Comparison of ENCODE assay signal across 11 cellular contexts in genomic region chr13:32829676-32830091, GRCh38.
DNase-seq lines count a peak whose midpoint lies in the region; ATAC-seq, FAIRE-seq and TF ChIP-seq lines count a peak whose summit lies in the region.
"Had no signal": no experiment of that assay in that cellular context is flagged by ENCODE, and none has a peak within 500 bp of the region (broad histone marks: within the 10 kb centered on the region; RNA-seq: fewer than 3 reads in every experiment).

No MANE protein-coding gene starts in this region.

- H3K27me3 Mint-ChIP-seq in astrocyte (ENCODE audit: low read depth, unreplicated experiment): no peaks in the 10 kb centered on the region

- peak overlapping the region; percentile 38 for H2AFZ ChIP-seq in astrocyte (ENCODE audit: low read depth, low read length)

- no peak overlapping the region for H3K4me3 ChIP-seq in BJ (ENCODE audit: low read depth, low read length)
- no peak overlapping the region for H3K4me3 ChIP-seq in astrocyte (ENCODE audit: insufficient read depth, low read depth, low read length)
- H3K4me3 ChIP-seq in kidney epithelial cell (ENCODE audit: low read depth, low read length): no peak overlapping the region
- H3K4me3 ChIP-seq: pancreas, SJCRH30 had no signal

- peak overlapping the region; percentile 50 for H3K27ac Mint-ChIP-seq in astrocyte (ENCODE audit: unreplicated experiment)

- H3K27me3 ChIP-seq in BJ (ENCODE audit: control insufficient read depth, insufficient read depth, low read length) (no peaks in the 10 kb centered on the region), astrocyte (ENCODE audit: insufficient read depth, low read length) (no peaks in the 10 kb centered on the region), kidney epithelial cell (ENCODE audit: control insufficient read depth, insufficient read depth, low read length) (no peaks in the 10 kb centered on the region)
- H3K27me3 ChIP-seq: pancreas, SJCRH30 had no signal

- no peaks in the 10 kb centered on the region for H4K20me1 ChIP-seq in astrocyte (ENCODE audit: insufficient read depth, low read length)

- POLR2A ChIA-PET in BJ (lab: Charles Lee): no interaction called here

- no peaks in the 10 kb centered on the region for H3K9me3 ChIP-seq in astrocyte (ENCODE audit: insufficient read depth, low read depth, low read length)
- H3K9me3 ChIP-seq: pancreas, SJCRH30 had no signal

- TF ChIP-seq CTCF in BJ (IDR thresholded peaks at IDR 0.05; ENCODE audit: insufficient read depth, low read depth, low read length) (no peak), astrocyte (IDR thresholded peaks at IDR 0.05; ENCODE audit: insufficient read depth, low read depth, low read length) (no peak), kidney epithelial cell (IDR thresholded peaks at IDR 0.05; ENCODE audit: insufficient read depth, low read length, poor library complexity, severe bottlenecking) (no peak)

- H3K79me2 ChIP-seq in astrocyte (ENCODE audit: insufficient read depth, low read length): no peaks in the 10 kb centered on the region

- H3K4me3 Mint-ChIP-seq in astrocyte (ENCODE audit: unreplicated experiment): no peak overlapping the region

- peaks cover 25% of the 10 kb centered on the region for H3K4me1 ChIP-seq in astrocyte (ENCODE audit: insufficient read depth, low read length)
- H3K4me1 ChIP-seq: pancreas had no signal

- H3K27ac ChIP-seq in astrocyte (ENCODE audit: low read depth, low read length): peak overlapping the region; percentile 81
- H3K27ac ChIP-seq: pancreas, SJCRH30 had no signal

- H3K4me2 ChIP-seq in astrocyte (ENCODE audit: low read length): peak overlapping the region; percentile 72

- no peak for FAIRE-seq in astrocyte (lab: Jason Lieb, UNC)
- FAIRE-seq: colon, pancreas had no signal

- peak overlapping the region; percentile 72 for H3K9ac ChIP-seq in astrocyte (ENCODE audit: low read length)

- H3K4me1 Mint-ChIP-seq in astrocyte (ENCODE audit: low read depth, unreplicated experiment): peaks cover 22% of the 10 kb centered on the region

- no peaks in the 10 kb centered on the region for H3K36me3 Mint-ChIP-seq in astrocyte (ENCODE audit: low read depth, unreplicated experiment)

- DNase-seq in BJ (ENCODE audit: low read depth): peak; percentile 4
- DNase-seq in HS-5 (ENCODE audit: low read depth): peak; percentile 32
- DNase-seq in astrocyte (ENCODE audit: low read depth): peak; percentile 71
- DNase-seq in kidney epithelial cell (ENCODE audit: low read depth): peak; percentile 99
- no peak for DNase-seq in superior temporal gyrus (ENCODE audit: extremely low spot score)
- no peak for DNase-seq in GOT3 (lab: John Stamatoyannopoulos, UW)
- no peak for DNase-seq in AML-193 (lab: John Stamatoyannopoulos, UW)
- DNase-seq: pancreas, SJCRH30 had no signal

- CTCF ChIA-PET in BJ (lab: Yijun Ruan, JAX): no interaction called here

- H3K36me3 ChIP-seq in BJ (ENCODE audit: control insufficient read depth, insufficient read depth, low read length) (no peaks in the 10 kb centered on the region), astrocyte (ENCODE audit: insufficient read depth, low read length) (no peaks in the 10 kb centered on the region), kidney epithelial cell (ENCODE audit: control insufficient read depth, insufficient read depth, low read length) (no peaks in the 10 kb centered on the region)
- H3K36me3 ChIP-seq: pancreas, SJCRH30 had no signal

- no peaks in the 10 kb centered on the region for H3K9me3 Mint-ChIP-seq in astrocyte (ENCODE audit: unreplicated experiment)

- ATAC-seq in HG03108 (IDR thresholded peaks at IDR 0.05; ENCODE audit: unreplicated experiment): no peak
- ATAC-seq: pancreas had no signal

Comparison
In these comparisons a context has a peak if more than half of its experiments do, and no peak if none do; other contexts are left out.
1. DNase-seq: peak in BJ (single experiment), HS-5 (single experiment), astrocyte (single experiment) and kidney epithelial cell (single experiment); none in superior temporal gyrus (single experiment), GOT3 (single experiment) and AML-193 (0 of 2).